Comparison of ENCODE assay signal across 1 cellular context in genomic region chr14:52552063-52552988, GRCh38.
TF ChIP-seq lines count a peak whose summit lies in the region.

Gene GPR137C, plus strand, starts transcription at chr14:52552836. Its CDS starts 312 bp downstream, at chr14:52553148.
Gene TXNDC16, minus strand, starts transcription at chr14:52552505. Its CDS starts 8,948 bp downstream, at chr14:52543557.

TF ChIP-seq in HepG2, 621 proteins besides CTCF, POLR2A, EP300 and RAD21 (continued from another document and continues in another):
- no peak; the same call in 1 of the 2 replicates for TF ChIP-seq DZIP1 (CRISPR knock-in tag; IDR thresholded peaks at IDR 0.05)
- TF ChIP-seq ATF7 (IDR thresholded peaks at IDR 0.05), result no peak
- 0 out of 2 replicates have a peak, but pooled peaks have one; percentile 48 for TF ChIP-seq ATF7 (CRISPR knock-in tag; IDR thresholded peaks at IDR 0.05)
- no peak for TF ChIP-seq KDM1A (CRISPR knock-in tag; IDR thresholded peaks at IDR 0.05)
- peak; percentile 81 for TF ChIP-seq ZFY (CRISPR knock-in tag; IDR thresholded peaks at IDR 0.05)
- TF ChIP-seq SNAI1 (CRISPR knock-in tag; IDR thresholded peaks at IDR 0.05; ENCODE audit: borderline replicate concordance), result no peak
- TF ChIP-seq ZNF800 (CRISPR knock-in tag; IDR thresholded peaks at IDR 0.05), result no peak; the same call in 1 of the 2 replicates
- no peak; the same call in 1 of the 2 replicates for TF ChIP-seq GMEB2 (CRISPR knock-in tag; IDR thresholded peaks at IDR 0.05; ENCODE audit: low read depth)
- no peak for TF ChIP-seq ZNF235 (CRISPR knock-in tag; IDR thresholded peaks at IDR 0.05; ENCODE audit: borderline replicate concordance)
- no peak for TF ChIP-seq KLF12 (CRISPR knock-in tag; IDR thresholded peaks at IDR 0.05; ENCODE audit: borderline replicate concordance)
- TF ChIP-seq ZNF205 (CRISPR knock-in tag; IDR thresholded peaks at IDR 0.05), result no peak; the same call in 1 of the 2 replicates
- peak; percentile 54; the same call in 1 of the 2 replicates for TF ChIP-seq NR0B2 (CRISPR knock-in tag; IDR thresholded peaks at IDR 0.05)
- TF ChIP-seq ZNF672 (CRISPR knock-in tag; IDR thresholded peaks at IDR 0.05), result no peak
- no peak for TF ChIP-seq KDM6A (CRISPR knock-in tag; IDR thresholded peaks at IDR 0.05; ENCODE audit: low read depth)
- peak; percentile 73; the same call in 1 of the 2 replicates for TF ChIP-seq ZMAT3 (CRISPR knock-in tag; conservative IDR thresholded peaks at IDR 0.05)
- TF ChIP-seq HDAC2 (CRISPR knock-in tag; IDR thresholded peaks at IDR 0.05), result peak; percentile 49
- TF ChIP-seq REXO4 (CRISPR knock-in tag; IDR thresholded peaks at IDR 0.05; ENCODE audit: borderline replicate concordance), result no peak
- no peak; the same call in 1 of the 2 replicates for TF ChIP-seq ZNF770 (CRISPR knock-in tag; IDR thresholded peaks at IDR 0.05)
- TF ChIP-seq MLXIP (CRISPR knock-in tag; IDR thresholded peaks at IDR 0.05; ENCODE audit: borderline replicate concordance), result no peak; the same call in 1 of the 2 replicates
- no peak for TF ChIP-seq ZNF512 (CRISPR knock-in tag; IDR thresholded peaks at IDR 0.05)
- TF ChIP-seq ZNF367 (CRISPR knock-in tag; IDR thresholded peaks at IDR 0.05; ENCODE audit: borderline replicate concordance), result no peak
- TF ChIP-seq NCOR1 (IDR thresholded peaks at IDR 0.05; ENCODE audit: borderline replicate concordance, low read length), result no peak; the same call in 1 of the 2 replicates
- TF ChIP-seq ZNF282 (IDR thresholded peaks at IDR 0.05; ENCODE audit: partially characterized antibody), result no peak
- no peak; the same call in 1 of the 2 replicates for TF ChIP-seq MAZ (IDR thresholded peaks at IDR 0.05; ENCODE audit: borderline replicate concordance, low read depth, low read length)
- TF ChIP-seq MAZ (CRISPR knock-in tag; IDR thresholded peaks at IDR 0.05; ENCODE audit: low read depth), result peak; percentile 76
- TF ChIP-seq HDAC1 (CRISPR knock-in tag; IDR thresholded peaks at IDR 0.05), result peak; percentile 68
- TF ChIP-seq SOX13 (IDR thresholded peaks at IDR 0.05), result no peak; the same call in 1 of the 2 replicates
- peak in 1 of 2 experiments; percentile 16; a peak in 1 of 4 replicates for TF ChIP-seq SOX13 (CRISPR knock-in tag; conservative IDR thresholded peaks at IDR 0.05 in 1 of 2, IDR thresholded peaks at IDR 0.05 in 1 of 2)
- TF ChIP-seq SNAPC2 (CRISPR knock-in tag; IDR thresholded peaks at IDR 0.05), result peak; percentile 90
- peak; percentile 91 for TF ChIP-seq SALL1 (CRISPR knock-in tag; IDR thresholded peaks at IDR 0.05)
- TF ChIP-seq ZC3H4 (CRISPR knock-in tag; IDR thresholded peaks at IDR 0.05; ENCODE audit: borderline replicate concordance), result no peak
- TF ChIP-seq TBP (CRISPR knock-in tag; IDR thresholded peaks at IDR 0.05), result no peak
- TF ChIP-seq TRIM24 (CRISPR knock-in tag; IDR thresholded peaks at IDR 0.05), result no peak
- TF ChIP-seq BCL6 (CRISPR knock-in tag; IDR thresholded peaks at IDR 0.05), result no peak
- no peak for TF ChIP-seq KDM5A (IDR thresholded peaks at IDR 0.05; ENCODE audit: borderline replicate concordance, low read length)
- no peak for TF ChIP-seq SRF (IDR thresholded peaks at IDR 0.05; ENCODE audit: low read depth, low read length)
- TF ChIP-seq ZNF674 (CRISPR knock-in tag; IDR thresholded peaks at IDR 0.05; ENCODE audit: low read depth), result 0 out of 2 replicates have a peak, but pooled peaks have one; percentile 58
- peak; percentile 77; the same call in 1 of the 2 replicates for TF ChIP-seq ZNF343 (CRISPR knock-in tag; IDR thresholded peaks at IDR 0.05)
- TF ChIP-seq ZNF17 (CRISPR knock-in tag; IDR thresholded peaks at IDR 0.05), result no peak
- TF ChIP-seq MNT (IDR thresholded peaks at IDR 0.05), result peak; percentile 82
- TF ChIP-seq CREB1 (IDR thresholded peaks at IDR 0.05), result peak; percentile 85
- TF ChIP-seq CREB1 (CRISPR knock-in tag; IDR thresholded peaks at IDR 0.05), result peak; percentile 90
- TF ChIP-seq GLMP (CRISPR knock-in tag; IDR thresholded peaks at IDR 0.05; ENCODE audit: borderline replicate concordance), result no peak
- TF ChIP-seq DBP (CRISPR knock-in tag; IDR thresholded peaks at IDR 0.05; ENCODE audit: not compliant biosample characterization), result no peak
- peak; percentile 52; the same call in 1 of the 2 replicates for TF ChIP-seq IKZF5 (CRISPR knock-in tag; IDR thresholded peaks at IDR 0.05)
- peak; percentile 68 for TF ChIP-seq CREM (IDR thresholded peaks at IDR 0.05)
- TF ChIP-seq CREM (CRISPR knock-in tag; IDR thresholded peaks at IDR 0.05), result no peak
